In genomic region chr10:25811141-25811685, GRCh38 we compare ENCODE assay signal across 17 cellular contexts.
A peak's percentile ranks its signal among the peaks of the same experiment; 100 is the strongest.
DNase-seq lines count a peak whose midpoint lies in the region; FAIRE-seq and TF ChIP-seq lines count a peak whose summit lies in the region.
"Had no signal": no experiment of that assay in that cellular context is flagged by ENCODE, and none has a peak within 500 bp of the region (broad histone marks: within the 10 kb centered on the region; RNA-seq: fewer than 3 reads in every experiment).

No MANE protein-coding gene starts in this region.

- intact Hi-C loops in Calu3 (cut with micrococcal nuclease; ENCODE audit: unreplicated experiment), result no loop called here
- intact Hi-C loops in PC-9 (cut with micrococcal nuclease; ENCODE audit: unreplicated experiment), result no loop called here

- no peak overlapping the region for H2AFZ ChIP-seq in PC-9

- H3K9me2 ChIP-seq in PC-9 (ENCODE audit: insufficient read depth), result no peaks in the 10 kb centered on the region

- no peaks in the 10 kb centered on the region for H3K36me3 Mint-ChIP-seq in Calu3 (ENCODE audit: insufficient read depth, unreplicated experiment)
- H3K36me3 Mint-ChIP-seq: CD4-positive, alpha-beta memory T cell had no signal

- H3K9me3 Mint-ChIP-seq in Calu3 (ENCODE audit: low read depth, unreplicated experiment), result no peaks in the 10 kb centered on the region

- H4K20me1 ChIP-seq in PC-9 (ENCODE audit: insufficient read depth), result no peaks in the 10 kb centered on the region

- H3K27me3 ChIP-seq in PC-9 (ENCODE audit: insufficient read depth, low read depth), result no peaks in the 10 kb centered on the region; the same call in 1 of the 2 replicates
- H3K27me3 ChIP-seq: MG63 had no signal

- H3K27me3 Mint-ChIP-seq in Calu3 (ENCODE audit: unreplicated experiment), result no peaks in the 10 kb centered on the region

- H3F3A ChIP-seq in PC-9 (ENCODE audit: insufficient read depth, low read depth), result no peaks in the 10 kb centered on the region

- BruUV-seq in Calu3 (replicated peaks; lab: Mats Ljungman, UMichigan), result no TSS peak
- no TSS peak for BruUV-seq in PC-9 (replicated peaks; lab: Mats Ljungman, UMichigan)

- H3K4me1 ChIP-seq in PC-9 (replicated peaks; ENCODE audit: insufficient read depth), result no peaks in the 10 kb centered on the region

- DNase-seq in HTR-8/SVneo (ENCODE audit: insufficient read length, low spot score) (no peak), amniotic epithelial cell (ENCODE audit: low read depth) (peak; percentile 21), kidney glomerular epithelial cell (lab: John Stamatoyannopoulos, UW) (peak; percentile 25), activated gamma-delta T cell treated with Interleukin-2 at 50 U/mL for 16 hours (no peak), Calu3 (no peak), foreskin melanocyte (no peak), PC-9 (no peak)
- DNase-seq: CD4-positive, alpha-beta memory T cell; DMS79 treated with DMSO at 0.1 percent for 48 hours; MG63; NCI-H1092 treated with DMSO at 0.1 percent for 48 hours; NCI-H1694 treated with DMSO at 0.1 percent for 48 hours; NCI-H2107; NCI-H345; NCI-H526 treated with DMSO at 0.1 percent for 48 hours; SHP77 treated with DMSO at 0.1 percent for 48 hours had no signal

- H3K9me3 ChIP-seq in PC-9 (ENCODE audit: insufficient read depth, low read depth), result no peaks in the 10 kb centered on the region
- H3K9me3 ChIP-seq: MG63 had no signal

- no peaks in the 10 kb centered on the region for H3K36me3 ChIP-seq in PC-9 (ENCODE audit: low read depth)
- H3K36me3 ChIP-seq: MG63 had no signal

- POLR2A ChIA-PET in PC-9 (lab: Charles Lee; ENCODE audit: unreplicated experiment), result no interaction called here

- H3K4me3 Mint-ChIP-seq in Calu3 (ENCODE audit: low read depth, unreplicated experiment), result no peak overlapping the region
- H3K4me3 Mint-ChIP-seq: CD4-positive, alpha-beta memory T cell had no signal

- no peak overlapping the region for H3K4me3 ChIP-seq in PC-9
- H3K4me3 ChIP-seq: MG63 had no signal

- H3K27ac Mint-ChIP-seq in Calu3 (ENCODE audit: unreplicated experiment), result no peak overlapping the region
- H3K27ac Mint-ChIP-seq: CD4-positive, alpha-beta memory T cell had no signal

- no peaks in the 10 kb centered on the region for H3K79me2 ChIP-seq in PC-9 (ENCODE audit: low read depth)

- TF ChIP-seq CTCF in Calu3 (IDR thresholded peaks at IDR 0.05; ENCODE audit: unreplicated experiment), result no peak
- no peak for TF ChIP-seq CTCF in PC-9 (conservative IDR thresholded peaks at IDR 0.05)

- H3K27ac ChIP-seq in PC-9, result no peak overlapping the region

- CTCF ChIA-PET in Calu3 (lab: Charles Lee) (interaction anchor here (0.7 to 0.8 kb wide), 2 partner anchors 8 to 444 kb away, joined by 3 to 4 read pairs; no protein-coding TSS in a partner anchor), PC-9 (lab: Charles Lee) (no interaction called here)

- FAIRE-seq in HTR-8/SVneo (lab: Jason Lieb, UNC), result peak; percentile 68
- FAIRE-seq: H54 had no signal

- no peak overlapping the region for H3K4me2 ChIP-seq in PC-9

- no peaks in the 10 kb centered on the region for H3K4me1 Mint-ChIP-seq in Calu3 (ENCODE audit: low read depth, unreplicated experiment)
- H3K4me1 Mint-ChIP-seq: CD4-positive, alpha-beta memory T cell had no signal

Comparison
In these comparisons a context has a peak if more than half of its experiments do, and no peak if none do; other contexts are left out.
1. DNase-seq: peak in amniotic epithelial cell (single experiment) and kidney glomerular epithelial cell (single experiment); none in HTR-8/SVneo (single experiment), activated gamma-delta T cell treated with Interleukin-2 at 50 U/mL for 16 hours (single experiment), Calu3 (single experiment), foreskin melanocyte (single experiment) and PC-9 (0 of 2).